ENCODE assay signal across 17 cellular contexts in the genomic region with DNA sequence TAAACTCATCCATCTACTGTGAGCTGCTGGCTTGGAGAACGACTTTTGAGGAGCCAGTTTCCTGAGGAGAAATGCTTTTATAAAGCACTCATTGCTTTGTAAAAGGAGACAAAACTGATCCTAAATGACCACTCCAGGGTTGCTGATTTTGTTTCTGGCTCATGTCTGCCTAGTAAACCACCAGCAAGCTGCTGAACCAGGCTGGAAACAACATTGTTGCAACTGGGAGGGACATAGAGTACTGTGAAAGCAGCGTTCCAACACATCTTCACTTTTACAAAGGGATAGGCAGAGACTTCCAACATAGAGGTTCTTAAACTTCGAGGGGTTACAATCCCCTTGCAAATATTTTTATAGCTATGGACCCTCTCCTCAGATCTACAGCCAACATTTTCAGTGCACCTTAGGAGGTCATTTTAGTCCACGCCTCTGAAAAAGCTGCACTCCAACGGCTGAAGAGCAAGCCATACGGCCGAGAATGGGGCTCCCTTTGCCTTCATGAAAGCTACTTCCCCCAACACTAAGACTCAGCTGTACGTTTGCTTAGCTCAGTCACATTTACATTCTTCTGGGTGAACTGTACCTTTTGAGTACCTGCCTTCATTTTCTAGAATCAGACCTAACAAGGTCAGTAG. TPM values are rescaled to one million over a fixed set of nuclear protein-coding genes. Genes with fewer than 3 reads are reported as not detected.
A peak's percentile ranks its signal among the peaks of the same experiment; 100 is the strongest.
DNase-seq lines count a peak whose midpoint lies in the region; ATAC-seq, FAIRE-seq and TF ChIP-seq lines count a peak whose summit lies in the region.
"Had no signal": no experiment of that assay in that cellular context is flagged by ENCODE, and none has a peak within 500 bp of the region (broad histone marks: within the 10 kb centered on the region; RNA-seq: fewer than 3 reads in every experiment).

No MANE protein-coding gene starts in this region.

- H3K36me3 Mint-ChIP-seq in astrocyte (ENCODE audit: low read depth, unreplicated experiment) (peaks cover 17% of the 10 kb centered on the region), nephron (ENCODE audit: low read depth) (peaks cover 41% of the 10 kb centered on the region)
- H3K36me3 Mint-ChIP-seq in activated naive CD4-positive, alpha-beta T cell treated with anti-CD3 and anti-CD28 coated beads, Interleukin-2, amount 10 ng/mL, durations not matched to agents 7 days and 5 days, result peaks cover 26% of the 10 kb centered on the region

- H3K23ac ChIP-seq in mesenchymal stem cell (ENCODE audit: low read length in 2 of 2), result no peak overlapping the region

- ATAC-seq in HG02610 (IDR thresholded peaks at IDR 0.05; ENCODE audit: unreplicated experiment), result peak; percentile 8
- ATAC-seq: activated T-helper 17 cell treated with anti-CD3 and anti-CD28 coated beads, Interleukin-2, amount 50 U/mL, for 72 hours had no signal

- peak overlapping the region in 1 of 2 experiments; percentile 24 for H2BK12ac ChIP-seq in mesenchymal stem cell (ENCODE audit: low read length in 2 of 2)

- FAIRE-seq in astrocyte (lab: Jason Lieb, UNC), result no peak
- FAIRE-seq: endometrium, pancreas had no signal

- H3K4me3 Mint-ChIP-seq in astrocyte (ENCODE audit: unreplicated experiment), result no peak overlapping the region
- H3K4me3 Mint-ChIP-seq in nephron, result no peak overlapping the region
- H3K4me3 Mint-ChIP-seq in activated naive CD4-positive, alpha-beta T cell treated with anti-CD3 and anti-CD28 coated beads, Interleukin-2, amount 10 ng/mL, durations not matched to agents 7 days and 5 days, result no peak overlapping the region
- H3K4me3 Mint-ChIP-seq: activated T-helper 17 cell treated with anti-CD3 and anti-CD28 coated beads, Interleukin-2, amount 50 U/mL, for 72 hours had no signal

- H3K27ac ChIP-seq in BLaER1 treated with 17β-estradiol and CSF1 and Interleukin-3, amounts not matched to agents 10 nM and 100 nM, result no peak overlapping the region; a peak in 2 of 22 replicates
- H3K27ac ChIP-seq in astrocyte (ENCODE audit: low read depth, low read length), result no peak overlapping the region
- H3K27ac ChIP-seq in mesenchymal stem cell (ENCODE audit: low read length, poor library complexity, severe bottlenecking), result no peak overlapping the region
- H3K27ac ChIP-seq: left ventricle myocardium inferior had no signal

- no peak overlapping the region for H4K91ac ChIP-seq in mesenchymal stem cell (ENCODE audit: low read length)

- CTCF ChIA-PET in activated naive CD4-positive, alpha-beta T cell treated with anti-CD3 and anti-CD28 coated beads, Interleukin-2, amount 10 ng/mL, durations not matched to agents 7 days and 5 days (lab: Charles Lee), result interaction anchor here (0.5 to 3.6 kb wide), 10 partner anchors 8 to 324 kb away, joined by 3 to 17 read pairs (median 6); a partner anchor contains a TSS

- peaks cover 41 to 78% (median 66%) of the 10 kb centered on the region in 11 experiments for H3K36me3 ChIP-seq in BLaER1 treated with 17β-estradiol and CSF1 and Interleukin-3, amounts not matched to agents 10 nM and 100 nM
- H3K36me3 ChIP-seq in astrocyte (ENCODE audit: insufficient read depth, low read length), result peaks cover 20% of the 10 kb centered on the region
- H3K36me3 ChIP-seq in mesenchymal stem cell (ENCODE audit: control insufficient read depth in 1 of 2, insufficient read depth in 2 of 2, low read depth in 1 of 2, low read length in 2 of 2), result peaks cover 16 to 64% of the 10 kb centered on the region in 2 experiments

- no peaks in the 10 kb centered on the region for H3K9me3 ChIP-seq in BLaER1 treated with 17β-estradiol and CSF1 and Interleukin-3, amounts not matched to agents 10 nM and 100 nM (replicated peaks in 1 of 11)
- H3K9me3 ChIP-seq in astrocyte (ENCODE audit: insufficient read depth, low read depth, low read length) (no peaks in the 10 kb centered on the region), mesenchymal stem cell (ENCODE audit: control insufficient read depth, low read length) (no peaks in the 10 kb centered on the region)
- H3K9me3 ChIP-seq: left ventricle myocardium inferior, pancreas, upper lobe of left lung had no signal

- H2BK120ac ChIP-seq in mesenchymal stem cell (ENCODE audit: low read depth, low read length), result no peak overlapping the region

- H3K27me3 ChIP-seq in BLaER1 treated with 17β-estradiol and CSF1 and Interleukin-3, amounts not matched to agents 10 nM and 100 nM, result no peaks in the 10 kb centered on the region
- H3K27me3 ChIP-seq in astrocyte (ENCODE audit: insufficient read depth, low read length), result no peaks in the 10 kb centered on the region
- H3K27me3 ChIP-seq in mesenchymal stem cell (ENCODE audit: control insufficient read depth in 1 of 2, insufficient read depth in 1 of 2, low read length in 2 of 2), result no peaks in the 10 kb centered on the region
- H3K27me3 ChIP-seq: pancreas, upper lobe of left lung had no signal

- TF ChIP-seq CTCF in astrocyte (IDR thresholded peaks at IDR 0.05; ENCODE audit: insufficient read depth, low read depth, low read length) (no peak), nephron (IDR thresholded peaks at IDR 0.05; ENCODE audit: unreplicated experiment in 3 of 3) (no peak), GM13976 (IDR thresholded peaks at IDR 0.05; ENCODE audit: borderline replicate concordance, control extremely low read depth, extremely low read depth, insufficient read depth, missing control alignments) (no peak)

- H4K8ac ChIP-seq in mesenchymal stem cell (ENCODE audit: low read length), result no peak overlapping the region

- H3K4me1 Mint-ChIP-seq in astrocyte (ENCODE audit: low read depth, unreplicated experiment) (peaks cover 13% of the 10 kb centered on the region), nephron (peaks cover 55% of the 10 kb centered on the region)
- H3K4me1 Mint-ChIP-seq in activated naive CD4-positive, alpha-beta T cell treated with anti-CD3 and anti-CD28 coated beads, Interleukin-2, amount 10 ng/mL, durations not matched to agents 7 days and 5 days, result no peaks in the 10 kb centered on the region
- H3K4me1 Mint-ChIP-seq: activated T-helper 17 cell treated with anti-CD3 and anti-CD28 coated beads, Interleukin-2, amount 50 U/mL, for 72 hours had no signal

- H3K79me2 ChIP-seq in astrocyte (ENCODE audit: insufficient read depth, low read length), result no peaks in the 10 kb centered on the region

- in situ Hi-C loops in GM13976 (cut with MboI; ENCODE audit: low sequenced_read_pairs, unreplicated experiment), result no loop called here

- peaks cover 0 to 28% (median 4%) of the 10 kb centered on the region in 11 experiments; a peak in 11 of 22 replicates for H4K20me1 ChIP-seq in BLaER1 treated with 17β-estradiol and CSF1 and Interleukin-3, amounts not matched to agents 10 nM and 100 nM
- peaks cover 32% of the 10 kb centered on the region for H4K20me1 ChIP-seq in astrocyte (ENCODE audit: insufficient read depth, low read length)

- no peak overlapping the region for H2AK5ac ChIP-seq in mesenchymal stem cell (ENCODE audit: low read length, severe bottlenecking)

- peaks cover 16 to 30% (median 27%) of the 10 kb centered on the region in 10 experiments for H3K4me1 ChIP-seq in BLaER1 treated with 17β-estradiol and CSF1 and Interleukin-3, amounts not matched to agents 10 nM and 100 nM
- H3K4me1 ChIP-seq in astrocyte (ENCODE audit: insufficient read depth, low read length) (peaks cover 8% of the 10 kb centered on the region), mesenchymal stem cell (ENCODE audit: control insufficient read depth, insufficient read depth, low read depth, low read length) (no peaks in the 10 kb centered on the region)

- H2AFZ ChIP-seq in astrocyte (ENCODE audit: low read depth, low read length) (no peak overlapping the region), mesenchymal stem cell (ENCODE audit: low read depth, low read length) (no peak overlapping the region)

- H3K18ac ChIP-seq in mesenchymal stem cell (ENCODE audit: low read depth in 1 of 2, low read length in 2 of 2), result no peak overlapping the region

- no peak overlapping the region for H2BK15ac ChIP-seq in mesenchymal stem cell (ENCODE audit: low read depth, poor library complexity, severe bottlenecking)

- H3K4ac ChIP-seq in mesenchymal stem cell (ENCODE audit: low read depth in 1 of 2, low read length in 2 of 2), result no peak overlapping the region

- peak overlapping the region; percentile 60 for H3K27ac Mint-ChIP-seq in astrocyte (ENCODE audit: unreplicated experiment)
- H3K27ac Mint-ChIP-seq in nephron, result peak overlapping the region; percentile 66 to 81 (median 70)
- no peak overlapping the region for H3K27ac Mint-ChIP-seq in activated naive CD4-positive, alpha-beta T cell treated with anti-CD3 and anti-CD28 coated beads, Interleukin-2, amount 10 ng/mL, durations not matched to agents 7 days and 5 days
- H3K27ac Mint-ChIP-seq: activated T-helper 17 cell treated with anti-CD3 and anti-CD28 coated beads, Interleukin-2, amount 50 U/mL, for 72 hours had no signal

- H3K9ac ChIP-seq in BLaER1 treated with 17β-estradiol and CSF1 and Interleukin-3, amounts not matched to agents 10 nM and 100 nM, result no peak overlapping the region
- H3K9ac ChIP-seq in astrocyte (ENCODE audit: low read length) (no peak overlapping the region), mesenchymal stem cell (ENCODE audit: low read length) (no peak overlapping the region)

- H3K9me3 Mint-ChIP-seq in astrocyte (ENCODE audit: unreplicated experiment) (no peaks in the 10 kb centered on the region), nephron (peaks cover under 1% of the 10 kb centered on the region)
- H3K9me3 Mint-ChIP-seq in activated naive CD4-positive, alpha-beta T cell treated with anti-CD3 and anti-CD28 coated beads, Interleukin-2, amount 10 ng/mL, durations not matched to agents 7 days and 5 days, result no peaks in the 10 kb centered on the region
- H3K9me3 Mint-ChIP-seq: activated T-helper 17 cell treated with anti-CD3 and anti-CD28 coated beads, Interleukin-2, amount 50 U/mL, for 72 hours; HFFc6 had no signal

- H3K14ac ChIP-seq in mesenchymal stem cell (ENCODE audit: low read length in 2 of 2), result no peak overlapping the region

- no peaks in the 10 kb centered on the region for H3K27me3 Mint-ChIP-seq in astrocyte (ENCODE audit: low read depth, unreplicated experiment)
- peaks cover 3% of the 10 kb centered on the region for H3K27me3 Mint-ChIP-seq in nephron (ENCODE audit: low read depth)
- H3K27me3 Mint-ChIP-seq in activated naive CD4-positive, alpha-beta T cell treated with anti-CD3 and anti-CD28 coated beads, Interleukin-2, amount 10 ng/mL, durations not matched to agents 7 days and 5 days, result no peaks in the 10 kb centered on the region
- H3K27me3 Mint-ChIP-seq: activated T-helper 17 cell treated with anti-CD3 and anti-CD28 coated beads, Interleukin-2, amount 50 U/mL, for 72 hours had no signal

- peaks cover 13% of the 10 kb centered on the region for H3K79me1 ChIP-seq in mesenchymal stem cell (replicated peaks; ENCODE audit: low read length, poor library complexity, severe bottlenecking)

- no peak overlapping the region for H2BK5ac ChIP-seq in mesenchymal stem cell (ENCODE audit: low read depth, low read length, poor library complexity, severe bottlenecking)

- 85% methylated on average over 8 of the region's 8 CpGs for WGBS in mesenchymal stem cell

- no peak overlapping the region for H3K4me3 ChIP-seq in BLaER1 treated with 17β-estradiol and CSF1 and Interleukin-3, amounts not matched to agents 10 nM and 100 nM
- H3K4me3 ChIP-seq in astrocyte (ENCODE audit: insufficient read depth, low read depth, low read length) (no peak overlapping the region), mesenchymal stem cell (ENCODE audit: insufficient read depth in 1 of 2, low read depth in 1 of 2, low read length in 2 of 2) (no peak overlapping the region)
- H3K4me3 ChIP-seq: left ventricle myocardium inferior had no signal

- peak overlapping the region in 10 of 11 experiments; percentile 10 to 81 (median 58); a peak in 11 of 22 replicates for H3K4me2 ChIP-seq in BLaER1 treated with 17β-estradiol and CSF1 and Interleukin-3, amounts not matched to agents 10 nM and 100 nM
- H3K4me2 ChIP-seq in astrocyte (ENCODE audit: low read length), result no peak overlapping the region
- no peak overlapping the region for H3K4me2 ChIP-seq in mesenchymal stem cell (ENCODE audit: low read length, poor library complexity, severe bottlenecking)

- DNase-seq in astrocyte (ENCODE audit: low read depth) (no peak), GM13976 (ENCODE audit: low spot score) (no peak), NCI-H446 treated with DMSO at 0.1 percent for 48 hours (lab: John Stamatoyannopoulos, UW) (no peak), mesenchymal stem cell (no peak)
- no peak for DNase-seq in activated naive CD4-positive, alpha-beta T cell treated with anti-CD3 and anti-CD28 coated beads, Interleukin-2, amount 10 ng/mL, durations not matched to agents 7 days and 5 days
- DNase-seq: activated CD4-positive, CD25-positive, alpha-beta regulatory T cell; HFFc6; NK-92 treated with Interleukin-12 subunit alpha and Interleukin-12 subunit beta, amount 100 ng/mL, for 24 hours; T-helper 1 cell had no signal

RNA-seq across cellular contexts. Expression of a gene that starts 54.7 kb away (rescaled TPM):
- total RNA-seq in astrocyte, result 42.1 and 46.8 TPM in 2 replicates
- 32.0 TPM for polyA plus RNA-seq in mesenchymal stem cell (2013, experiment 1 of 2)
- polyA plus RNA-seq in mesenchymal stem cell (2013, experiment 2 of 2), result 32.5 TPM

Comparison
In these comparisons a context has a peak if more than half of its experiments do, and no peak if none do; other contexts are left out.
1. H3K4me2 ChIP-seq: peak in BLaER1 treated with 17β-estradiol and CSF1 and Interleukin-3, amounts not matched to agents 10 nM and 100 nM (10 of 11); none in astrocyte (single experiment) and mesenchymal stem cell (single experiment).